Comparison of ENCODE assay signal across 12 cellular contexts in genomic region chr14:30849354-30849753, GRCh38. TPM values are rescaled to one million over a fixed set of nuclear protein-coding genes. Genes with fewer than 3 reads are reported as not detected.
DNase-seq lines count a peak whose midpoint lies in the region; ATAC-seq and TF ChIP-seq lines count a peak whose summit lies in the region.
"Had no signal": no experiment of that assay in that cellular context is flagged by ENCODE, and none has a peak within 500 bp of the region (broad histone marks: within the 10 kb centered on the region; RNA-seq: fewer than 3 reads in every experiment).

No MANE protein-coding gene starts in this region.

- no peak overlapping the region for H3K27ac ChIP-seq in gastrocnemius medialis
- no peak overlapping the region for H3K27ac ChIP-seq in esophagus squamous epithelium
- H3K27ac ChIP-seq: cardiac muscle cell, gastroesophageal sphincter had no signal

- TF ChIP-seq POLR2A in gastrocnemius medialis (IDR thresholded peaks at IDR 0.05) (no peak), esophagus squamous epithelium (IDR thresholded peaks at IDR 0.05) (no peak)

- H3K4me3 ChIP-seq in gastrocnemius medialis = no peak overlapping the region
- H3K4me3 ChIP-seq in esophagus squamous epithelium = no peak overlapping the region
- H3K4me3 ChIP-seq: cardiac muscle cell, gastroesophageal sphincter had no signal

- intact Hi-C loops in gastrocnemius medialis (cut with DNase I; ENCODE audit: low total_unique reads) (no loop called here), esophagus squamous epithelium (cut with DNase I) (no loop called here)

- no peak for TF ChIP-seq CTCF in gastrocnemius medialis (IDR thresholded peaks at IDR 0.05 in 4 of 5, conservative IDR thresholded peaks at IDR 0.05 in 1 of 5)
- TF ChIP-seq CTCF in esophagus squamous epithelium (IDR thresholded peaks at IDR 0.05) = no peak

- 80 to 100% methylated on average over 1 of the region's 1 CpG for WGBS in esophagus squamous epithelium, 2 donors

- H3K4me1 ChIP-seq in gastrocnemius medialis = no peaks in the 10 kb centered on the region
- no peaks in the 10 kb centered on the region for H3K4me1 ChIP-seq in esophagus squamous epithelium
- H3K4me1 ChIP-seq: gastroesophageal sphincter had no signal

- no peaks in the 10 kb centered on the region for H3K36me3 ChIP-seq in gastrocnemius medialis
- no peaks in the 10 kb centered on the region for H3K36me3 ChIP-seq in esophagus squamous epithelium
- H3K36me3 ChIP-seq: cardiac muscle cell, gastroesophageal sphincter had no signal

- DNase-seq in CD1c-positive myeloid dendritic cell (ENCODE audit: extremely low spot score) (peak; percentile 67), gastrocnemius medialis (no peak), NCI-H1930 (lab: John Stamatoyannopoulos, UW) (no peak), activated T-cell treated with anti-CD3 and anti-CD28 coated beads for 4 hours (no peak), esophagus squamous epithelium (lab: John Stamatoyannopoulos, UW) (no peak)
- DNase-seq: NCI-H510A treated with DMSO at 0.1 percent for 48 hours, T-helper 17 cell had no signal

- H3K27me3 ChIP-seq in gastrocnemius medialis = no peaks in the 10 kb centered on the region
- peaks cover 0 to 8% (median 0%) of the 10 kb centered on the region in 4 donors for H3K27me3 ChIP-seq in esophagus squamous epithelium
- H3K27me3 ChIP-seq: cardiac muscle cell, gastroesophageal sphincter had no signal

- no peaks in the 10 kb centered on the region for H3K9me3 ChIP-seq in gastrocnemius medialis
- H3K9me3 ChIP-seq in esophagus squamous epithelium = no peaks in the 10 kb centered on the region
- H3K9me3 ChIP-seq: gastroesophageal sphincter had no signal

- in situ Hi-C loops in gastrocnemius medialis (cut with MboI; ENCODE audit: low sequenced_read_pairs in 4 of 4) = no loop called here

- ATAC-seq in GM19372 (IDR thresholded peaks at IDR 0.05; ENCODE audit: low read depth, unreplicated experiment) = peak; percentile 87
- ATAC-seq in HG02870 (IDR thresholded peaks at IDR 0.05; ENCODE audit: unreplicated experiment) = peak; percentile 95
- peak; percentile 87 for ATAC-seq in HG03575 (IDR thresholded peaks at IDR 0.05; ENCODE audit: extremely low read depth, insufficient number of reproducible peaks, low FRiP score, unreplicated experiment)
- ATAC-seq in gastrocnemius medialis = no peak
- ATAC-seq: gastroesophageal sphincter, T-helper 17 cell had no signal

RNA-seq across cellular contexts. Expression of gene COCH, which starts 25.0 kb away (rescaled TPM):
- total RNA-seq in gastrocnemius medialis = 1 to 10 TPM in 1 of 4 donors, under 1 TPM in 3; 0.35 to 2.0 (median 0.53) TPM
- total RNA-seq in esophagus squamous epithelium = under 1 TPM in 2 of 4 donors, not detected in 2; 0.26 to 0.76 TPM

Comparison
In these comparisons a context has a peak if more than half of its experiments do, and no peak if none do; other contexts are left out.
1. ATAC-seq: peak in GM19372 (single experiment), HG02870 (single experiment) and HG03575 (single experiment); none in gastrocnemius medialis (0 of 2).